Comparison of ENCODE assay signal across 9 cellular contexts in the genomic region with DNA sequence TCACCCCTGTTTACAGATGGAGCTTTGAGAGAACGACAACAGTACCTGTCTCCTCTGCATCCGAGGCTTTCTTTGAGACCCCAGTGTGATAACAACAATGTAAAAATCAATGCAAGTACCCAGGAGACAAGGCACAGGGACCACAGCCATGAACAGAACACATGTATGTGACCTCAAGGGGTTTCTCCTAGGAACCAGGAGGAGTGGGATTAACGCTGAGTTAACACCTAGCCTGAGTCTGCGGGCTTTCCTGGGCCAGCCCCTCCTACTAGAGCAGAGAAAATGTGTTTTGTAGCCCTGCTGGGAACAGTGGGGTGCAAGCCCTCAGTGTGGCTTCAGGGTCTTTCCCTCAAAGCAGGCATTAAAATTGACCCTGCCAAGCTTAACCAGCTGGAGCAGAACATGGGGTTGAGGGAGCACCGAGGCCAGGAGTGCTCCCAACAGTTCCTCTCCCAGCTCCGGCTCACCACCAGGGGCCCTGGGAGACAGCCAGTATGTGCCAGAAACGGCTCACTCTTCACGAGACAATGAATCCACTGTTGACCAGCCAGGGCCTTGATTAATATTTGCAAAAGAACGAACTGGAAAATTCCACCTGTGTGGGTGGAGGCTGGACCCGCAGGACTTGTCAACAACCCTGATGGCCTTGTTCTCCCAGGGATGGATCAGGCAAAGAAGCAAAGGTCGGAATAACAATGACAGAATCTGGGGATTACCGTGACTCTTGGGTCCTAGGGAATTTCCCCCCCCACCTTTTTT. TPM values are rescaled to one million over a fixed set of nuclear protein-coding genes. Genes with fewer than 3 reads are reported as not detected.
DNase-seq lines count a peak whose midpoint lies in the region; ATAC-seq, FAIRE-seq and TF ChIP-seq lines count a peak whose summit lies in the region.
"Had no signal": no experiment of that assay in that cellular context is flagged by ENCODE, and none has a peak within 500 bp of the region (broad histone marks: within the 10 kb centered on the region; RNA-seq: fewer than 3 reads in every experiment).

No MANE protein-coding gene starts in this region.

- H3K36me3 ChIP-seq in KOPT-K1 (ENCODE audit: insufficient read depth, low read length) (no peaks in the 10 kb centered on the region), HepG2 (replicated peaks in 1 of 2; ENCODE audit: control insufficient read depth in 1 of 2, insufficient read depth in 2 of 2, low read length in 2 of 2) (peaks cover 11 to 29% of the 10 kb centered on the region in 2 experiments), SK-N-SH (replicated peaks in 1 of 2; ENCODE audit: control insufficient read depth in 1 of 2, insufficient read depth in 2 of 2, low read length in 1 of 2) (no peaks in the 10 kb centered on the region)

- peak; percentile 99 for FAIRE-seq in HepG2 (lab: Jason Lieb, UNC)

- intact Hi-C loops in HepG2 (cut with micrococcal nuclease; ENCODE audit: unreplicated experiment): loop anchor here (2.0 to 5.0 kb wide), 3 partner anchors 35 to 48 kb away; partner anchors contain the start of gene SELENOK

- BruUV-seq in HepG2 (replicated peaks; lab: Mats Ljungman, UMichigan): no TSS peak

- H3K9ac ChIP-seq in HepG2 (ENCODE audit: insufficient read depth, low read depth, low read length): peak overlapping the region; percentile 80
- no peak overlapping the region for H3K9ac ChIP-seq in SK-N-SH

- H2AFZ ChIP-seq in HepG2 (ENCODE audit: low read length): no peak overlapping the region
- no peak overlapping the region for H2AFZ ChIP-seq in SK-N-SH (ENCODE audit: low read depth)

- no peaks in the 10 kb centered on the region for H4K20me1 ChIP-seq in HepG2 (ENCODE audit: insufficient read depth, low read length)
- H4K20me1 ChIP-seq in SK-N-SH (ENCODE audit: insufficient read depth): no peaks in the 10 kb centered on the region

- in situ Hi-C loops in HepG2 (cut with HindIII; ENCODE audit: extremely low pct_ligation_motif_present, low pct_unique_long_range_greater_than_20kb): no loop called here

- POLR2A ChIA-PET in HepG2 (lab: Yijun Ruan, JAX): interaction anchor here (0.6 to 6.5 kb wide), 9 partner anchors 11 to 364 kb away, joined by 3 to 156 read pairs (median 9); partner anchors contain the start of gene SELENOK
- POLR2A ChIA-PET in SK-N-SH (lab: Yijun Ruan, JAX): interaction anchor here (0.5 to 0.6 kb wide), 2 partner anchors 10 to 462 kb away, joined by 3 read pairs; no protein-coding TSS in a partner anchor
- POLR2A ChIA-PET in GM10248 (lab: Yijun Ruan, JAX): no interaction called here

- H3K4me3 ChIP-seq in AG09309 (ENCODE audit: control insufficient read depth, low read depth, low read length): no peak overlapping the region
- H3K4me3 ChIP-seq in HepG2 (replicated peaks in 1 of 3; ENCODE audit: insufficient read depth in 1 of 3, low read depth in 2 of 3, low read length in 3 of 3): peak overlapping the region; percentile 12 to 92 (median 40); a peak in 5 of 6 replicates
- H3K4me3 ChIP-seq in SK-N-SH (ENCODE audit: low read depth in 2 of 2, low read length in 1 of 2): no peak overlapping the region

- H3K9me2 ChIP-seq in SK-N-SH: no peaks in the 10 kb centered on the region

- H3K4me1 ChIP-seq in HepG2 (ENCODE audit: insufficient read depth, low read length) (peaks cover 73% of the 10 kb centered on the region), SK-N-SH (ENCODE audit: control insufficient read depth in 1 of 2, insufficient read depth in 2 of 2, low read depth in 1 of 2, low read length in 1 of 2) (peaks cover 0 to 18% of the 10 kb centered on the region in 2 experiments; a peak in 1 of 4 replicates)

- CTCF ChIA-PET in HepG2 (lab: Yijun Ruan, JAX; ENCODE audit: low intra/inter-chr PET ratio, low total read pairs) (interaction anchor here (0.6 kb wide), 1 partner anchor 22 kb away, joined by 3 read pairs; no protein-coding TSS in a partner anchor), SK-N-SH (lab: Yijun Ruan, JAX) (no interaction called here), GM10248 (lab: Yijun Ruan, JAX) (no interaction called here)

- H3K9me3 ChIP-seq in KOPT-K1 (ENCODE audit: insufficient read depth, low read length, poor library complexity, severe bottlenecking) (no peaks in the 10 kb centered on the region), HepG2 (ENCODE audit: low read length) (no peaks in the 10 kb centered on the region), SK-N-SH (no peaks in the 10 kb centered on the region)

- TF ChIP-seq RAD21 in HepG2 (CRISPR knock-in tag; IDR thresholded peaks at IDR 0.05): peak; percentile 64
- TF ChIP-seq RAD21 in SK-N-SH (IDR thresholded peaks at IDR 0.05; ENCODE audit: low read length): no peak

- no peak for DNase-seq in AG09309 (ENCODE audit: low read depth)
- peak; percentile 58 to 86 for DNase-seq in cerebellar nuclear complex (lab: John Stamatoyannopoulos, UW)
- DNase-seq in HepG2 (ENCODE audit: low spot score): peak; percentile 100
- DNase-seq in SK-N-SH: no peak
- no peak for DNase-seq in GM10248 (ENCODE audit: extremely low spot score)
- DNase-seq: T1000 had no signal

- peak in 1 of 2 experiments; percentile 98; a peak in 2 of 4 replicates for TF ChIP-seq EP300 in HepG2 (IDR thresholded peaks at IDR 0.05; ENCODE audit: low read depth in 2 of 2, low read length in 2 of 2)
- peak; percentile 81; the same call in 1 of the 2 replicates for TF ChIP-seq EP300 in HepG2 (CRISPR knock-in tag; IDR thresholded peaks at IDR 0.05; ENCODE audit: borderline replicate concordance)
- no peak for TF ChIP-seq EP300 in SK-N-SH (IDR thresholded peaks at IDR 0.05; ENCODE audit: borderline replicate concordance in 1 of 2, low read depth in 1 of 2, low read length in 1 of 2)

- no peaks in the 10 kb centered on the region; a peak in 1 of 5 replicates for H3K27me3 ChIP-seq in HepG2 (ENCODE audit: control insufficient read depth in 1 of 2, insufficient read depth in 2 of 2, low read length in 2 of 2)
- peaks cover 30% of the 10 kb centered on the region for H3K27me3 ChIP-seq in SK-N-SH (ENCODE audit: insufficient read depth)

- ATAC-seq in HepG2 (peak; percentile 72), GM18868 (IDR thresholded peaks at IDR 0.05; ENCODE audit: unreplicated experiment) (no peak), GM19455 (IDR thresholded peaks at IDR 0.05; ENCODE audit: unreplicated experiment) (no peak)

- TF ChIP-seq POLR2A in HepG2 (IDR thresholded peaks at IDR 0.05; ENCODE audit: insufficient read depth in 1 of 2, low read depth in 2 of 2, low read length in 2 of 2): peak in 1 of 2 experiments; percentile 45; a peak in 2 of 4 replicates

- H3K27ac ChIP-seq in KOPT-K1 (ENCODE audit: low read depth, low read length, poor library complexity, severe bottlenecking) (peak overlapping the region; percentile 64), HepG2 (ENCODE audit: extremely low read length, insufficient read depth, low read length) (peak overlapping the region; percentile 98), SK-N-SH (ENCODE audit: low read depth in 2 of 2, low read length in 1 of 2) (no peak overlapping the region)

- no peaks in the 10 kb centered on the region for H3F3A ChIP-seq in SK-N-SH (replicated peaks; ENCODE audit: insufficient read depth)

- TF ChIP-seq CTCF in AG09309 (IDR thresholded peaks at IDR 0.05; ENCODE audit: control insufficient read depth, insufficient read depth, low read depth, low read length, missing control alignments) (peak; percentile 12), HepG2 (CRISPR knock-in tag; IDR thresholded peaks at IDR 0.05) (peak; percentile 70), SK-N-SH (IDR thresholded peaks at IDR 0.05) (no peak), GM10248 (IDR thresholded peaks at IDR 0.05; ENCODE audit: control extremely low read depth, extremely low read depth, low read depth, missing control alignments) (no peak)

- WGBS in HepG2 (ENCODE audit: low lambda C conversion rate): 7% methylated on average over 7 of the region's 12 CpGs
- WGBS in SK-N-SH (ENCODE audit: low lambda C conversion rate): 74% methylated on average over 11 of the region's 12 CpGs

- H3K4me2 ChIP-seq in HepG2 (ENCODE audit: low read depth, low read length): peak overlapping the region; percentile 98
- H3K4me2 ChIP-seq in SK-N-SH: no peak overlapping the region

- H3K79me2 ChIP-seq in HepG2 (ENCODE audit: insufficient read depth, low read length) (peaks cover 81% of the 10 kb centered on the region), SK-N-SH (ENCODE audit: insufficient read depth) (no peaks in the 10 kb centered on the region)

RNA-seq across cellular contexts. Expression of gene CHDH, which starts 3.6 kb away (rescaled TPM):
- 40.4 and 48.9 TPM in 2 replicates for total RNA-seq in HepG2 (2016; rRNA removed; fragmentation: Illumina TruSeq; extraction: Trizol)
- total RNA-seq in HepG2 (2016; cell fraction: cytosol; rRNA removed; fragmentation: Illumina TruSeq; extraction: Trizol; ENCODE audit: low read depth): 3.3 TPM in 2 replicates
- total RNA-seq in HepG2 (2016; cell fraction: insoluble cytoplasmic fraction; rRNA removed; fragmentation: Illumina TruSeq; extraction: Trizol): 41.6 and 47.1 TPM in 2 replicates
- 15.0 and 16.6 TPM in 2 replicates for total RNA-seq in HepG2 (2016; cell fraction: membrane; rRNA removed; fragmentation: Illumina TruSeq; extraction: Trizol)
- total RNA-seq in HepG2 (2016; cell fraction: nucleus; rRNA removed; fragmentation: Illumina TruSeq; extraction: Trizol): 41.0 and 44.5 TPM in 2 replicates
- polyA plus RNA-seq in HepG2 (2011; rRNA removed): 28.1 and 42.9 TPM in 2 replicates
- polyA plus RNA-seq in HepG2 (2011; cell fraction: cytosol; rRNA removed): 23.3 and 24.3 TPM in 2 replicates
- 209 and 246 TPM in 2 replicates for polyA plus RNA-seq in HepG2 (2011; cell fraction: nucleus; rRNA removed)
- polyA plus RNA-seq in HepG2 (2012): 32.6 and 41.1 TPM in 2 replicates
- 2.2 and 2.9 TPM in 2 replicates for polyA plus RNA-seq in HepG2 (2016; cell fraction: cytosol; fragmentation: Illumina TruSeq; extraction: Trizol; ENCODE audit: low read depth)
- 31.8 and 33.2 TPM in 2 replicates for polyA plus RNA-seq in HepG2 (2016; cell fraction: insoluble cytoplasmic fraction; fragmentation: Illumina TruSeq; extraction: Trizol; ENCODE audit: low read depth)
- 7.0 and 8.2 TPM in 2 replicates for polyA plus RNA-seq in HepG2 (2016; cell fraction: membrane; fragmentation: Illumina TruSeq; extraction: Trizol; ENCODE audit: low read depth)
- polyA plus RNA-seq in HepG2 (2016; cell fraction: nucleus; fragmentation: Illumina TruSeq; extraction: Trizol; ENCODE audit: insufficient read depth, low read depth): 89.8 and 92.2 TPM in 2 replicates
- polyA minus RNA-seq in HepG2 (2011; rRNA and poly(A)+ RNA removed; ENCODE audit: low replicate concordance): 3.1 and 28.1 TPM in 2 replicates
- 11.1 and 12.1 TPM in 2 replicates for polyA minus RNA-seq in HepG2 (2011; cell fraction: cytosol; rRNA and poly(A)+ RNA removed)
- polyA minus RNA-seq in HepG2 (2011; cell fraction: nucleus; rRNA and poly(A)+ RNA removed): 32.3 and 32.8 TPM in 2 replicates
- 0.05 and 0.33 TPM in 2 replicates for polyA plus RNA-seq in SK-N-SH (2012; rRNA removed)
- polyA plus RNA-seq in SK-N-SH (2012; cell fraction: cytosol; rRNA removed): 0.04 and 0.16 TPM in 2 replicates
- 0.32 and 2.1 TPM in 2 replicates for polyA plus RNA-seq in SK-N-SH (2012; cell fraction: nucleus; rRNA removed)

RNA-seq across cellular contexts. Expression of gene IL17RB, which starts 3.8 kb away (rescaled TPM):
- total RNA-seq in HepG2 (2016; rRNA removed; fragmentation: Illumina TruSeq; extraction: Trizol): 62.7 and 130 TPM in 2 replicates
- 21.4 and 25.8 TPM in 2 replicates for total RNA-seq in HepG2 (2016; cell fraction: cytosol; rRNA removed; fragmentation: Illumina TruSeq; extraction: Trizol; ENCODE audit: low read depth)
- total RNA-seq in HepG2 (2016; cell fraction: insoluble cytoplasmic fraction; rRNA removed; fragmentation: Illumina TruSeq; extraction: Trizol): 63.1 and 130 TPM in 2 replicates
- total RNA-seq in HepG2 (2016; cell fraction: membrane; rRNA removed; fragmentation: Illumina TruSeq; extraction: Trizol): 31.0 and 36.3 TPM in 2 replicates
- total RNA-seq in HepG2 (2016; cell fraction: nucleus; rRNA removed; fragmentation: Illumina TruSeq; extraction: Trizol): 189 and 216 TPM in 2 replicates
- polyA plus RNA-seq in HepG2 (2011; rRNA removed) (190 and 198 TPM in 2 replicates), SK-N-SH (2012; rRNA removed) (0.10 and 0.16 TPM in 2 replicates)
- polyA plus RNA-seq in HepG2 (2011; cell fraction: cytosol; rRNA removed): 70.3 and 82.3 TPM in 2 replicates
- 671 and 683 TPM in 2 replicates for polyA plus RNA-seq in HepG2 (2011; cell fraction: nucleus; rRNA removed)
- polyA plus RNA-seq in HepG2 (2012): 89.0 and 97.8 TPM in 2 replicates
- polyA plus RNA-seq in HepG2 (2016; cell fraction: cytosol; fragmentation: Illumina TruSeq; extraction: Trizol; ENCODE audit: low read depth): 14.5 and 16.0 TPM in 2 replicates
- polyA plus RNA-seq in HepG2 (2016; cell fraction: insoluble cytoplasmic fraction; fragmentation: Illumina TruSeq; extraction: Trizol; ENCODE audit: low read depth): 72.6 and 77.1 TPM in 2 replicates
- 22.5 and 23.7 TPM in 2 replicates for polyA plus RNA-seq in HepG2 (2016; cell fraction: membrane; fragmentation: Illumina TruSeq; extraction: Trizol; ENCODE audit: low read depth)
- 415 and 421 TPM in 2 replicates for polyA plus RNA-seq in HepG2 (2016; cell fraction: nucleus; fragmentation: Illumina TruSeq; extraction: Trizol; ENCODE audit: insufficient read depth, low read depth)
- polyA minus RNA-seq in HepG2 (2011; rRNA and poly(A)+ RNA removed; ENCODE audit: low replicate concordance): 9.5 and 43.2 TPM in 2 replicates
- 23.4 and 24.0 TPM in 2 replicates for polyA minus RNA-seq in HepG2 (2011; cell fraction: cytosol; rRNA and poly(A)+ RNA removed)
- polyA minus RNA-seq in HepG2 (2011; cell fraction: nucleus; rRNA and poly(A)+ RNA removed): 94.6 and 106 TPM in 2 replicates
- polyA plus RNA-seq in SK-N-SH (2012; cell fraction: cytosol; rRNA removed): 0.03 TPM in 1 of 2 replicates, not detected in the other
- polyA plus RNA-seq in SK-N-SH (2012; cell fraction: nucleus; rRNA removed): 0.44 and 0.50 TPM in 2 replicates

RNA-seq across cellular contexts. Expression of gene ACTR8, which starts 39.3 kb away (rescaled TPM):
- total RNA-seq in HepG2 (2016; rRNA removed; fragmentation: Illumina TruSeq; extraction: Trizol): 29.0 and 38.5 TPM in 2 replicates
- total RNA-seq in HepG2 (2016; cell fraction: cytosol; rRNA removed; fragmentation: Illumina TruSeq; extraction: Trizol; ENCODE audit: low read depth): 5.4 and 7.5 TPM in 2 replicates
- total RNA-seq in HepG2 (2016; cell fraction: insoluble cytoplasmic fraction; rRNA removed; fragmentation: Illumina TruSeq; extraction: Trizol): 33.7 and 39.1 TPM in 2 replicates
- 10.1 and 11.8 TPM in 2 replicates for total RNA-seq in HepG2 (2016; cell fraction: membrane; rRNA removed; fragmentation: Illumina TruSeq; extraction: Trizol)
- 20.8 and 21.7 TPM in 2 replicates for total RNA-seq in HepG2 (2016; cell fraction: nucleus; rRNA removed; fragmentation: Illumina TruSeq; extraction: Trizol)
- polyA plus RNA-seq in HepG2 (2011; rRNA removed) (14.8 and 15.5 TPM in 2 replicates), SK-N-SH (2012; rRNA removed) (17.7 and 23.6 TPM in 2 replicates)
- 9.3 and 13.2 TPM in 2 replicates for polyA plus RNA-seq in HepG2 (2011; cell fraction: cytosol; rRNA removed)
- 19.0 and 21.7 TPM in 2 replicates for polyA plus RNA-seq in HepG2 (2011; cell fraction: nucleus; rRNA removed)
- polyA plus RNA-seq in HepG2 (2012): 17.1 and 18.0 TPM in 2 replicates
- 4.0 and 4.2 TPM in 2 replicates for polyA plus RNA-seq in HepG2 (2016; cell fraction: cytosol; fragmentation: Illumina TruSeq; extraction: Trizol; ENCODE audit: low read depth)
- polyA plus RNA-seq in HepG2 (2016; cell fraction: insoluble cytoplasmic fraction; fragmentation: Illumina TruSeq; extraction: Trizol; ENCODE audit: low read depth): 29.5 and 35.4 TPM in 2 replicates
- polyA plus RNA-seq in HepG2 (2016; cell fraction: membrane; fragmentation: Illumina TruSeq; extraction: Trizol; ENCODE audit: low read depth): 4.2 and 6.6 TPM in 2 replicates
- polyA plus RNA-seq in HepG2 (2016; cell fraction: nucleus; fragmentation: Illumina TruSeq; extraction: Trizol; ENCODE audit: insufficient read depth, low read depth): 37.5 and 42.4 TPM in 2 replicates
- 13.3 and 33.7 TPM in 2 replicates for polyA minus RNA-seq in HepG2 (2011; rRNA and poly(A)+ RNA removed; ENCODE audit: low replicate concordance)
- polyA minus RNA-seq in HepG2 (2011; cell fraction: cytosol; rRNA and poly(A)+ RNA removed): 14.8 and 18.1 TPM in 2 replicates
- polyA minus RNA-seq in HepG2 (2011; cell fraction: nucleus; rRNA and poly(A)+ RNA removed): 29.7 and 44.1 TPM in 2 replicates
- polyA plus RNA-seq in SK-N-SH (2012; cell fraction: cytosol; rRNA removed): 17.5 and 18.5 TPM in 2 replicates
- 24.8 and 33.7 TPM in 2 replicates for polyA plus RNA-seq in SK-N-SH (2012; cell fraction: nucleus; rRNA removed)

RNA-seq across cellular contexts. Expression of gene SELENOK, which starts 49.0 kb away (rescaled TPM):
- 47.5 and 67.0 TPM in 2 replicates for total RNA-seq in HepG2 (2016; rRNA removed; fragmentation: Illumina TruSeq; extraction: Trizol)
- total RNA-seq in HepG2 (2016; cell fraction: cytosol; rRNA removed; fragmentation: Illumina TruSeq; extraction: Trizol; ENCODE audit: low read depth): 98.1 and 99.7 TPM in 2 replicates
- total RNA-seq in HepG2 (2016; cell fraction: insoluble cytoplasmic fraction; rRNA removed; fragmentation: Illumina TruSeq; extraction: Trizol): 50.3 and 68.2 TPM in 2 replicates
- 64.7 and 72.8 TPM in 2 replicates for total RNA-seq in HepG2 (2016; cell fraction: membrane; rRNA removed; fragmentation: Illumina TruSeq; extraction: Trizol)
- 41.7 and 53.7 TPM in 2 replicates for total RNA-seq in HepG2 (2016; cell fraction: nucleus; rRNA removed; fragmentation: Illumina TruSeq; extraction: Trizol)
- 64.6 and 81.0 TPM in 2 replicates for polyA plus RNA-seq in HepG2 (2011; rRNA removed)
- 28.9 and 37.4 TPM in 2 replicates for polyA plus RNA-seq in HepG2 (2011; cell fraction: cytosol; rRNA removed)
- 5.1 and 10.8 TPM in 2 replicates for polyA plus RNA-seq in HepG2 (2011; cell fraction: nucleus; rRNA removed)
- 45.5 and 58.6 TPM in 2 replicates for polyA plus RNA-seq in HepG2 (2012)
- 101 and 116 TPM in 2 replicates for polyA plus RNA-seq in HepG2 (2016; cell fraction: cytosol; fragmentation: Illumina TruSeq; extraction: Trizol; ENCODE audit: low read depth)
- 40.0 and 57.2 TPM in 2 replicates for polyA plus RNA-seq in HepG2 (2016; cell fraction: insoluble cytoplasmic fraction; fragmentation: Illumina TruSeq; extraction: Trizol; ENCODE audit: low read depth)
- 48.1 and 56.1 TPM in 2 replicates for polyA plus RNA-seq in HepG2 (2016; cell fraction: membrane; fragmentation: Illumina TruSeq; extraction: Trizol; ENCODE audit: low read depth)
- 82.5 and 83.8 TPM in 2 replicates for polyA plus RNA-seq in HepG2 (2016; cell fraction: nucleus; fragmentation: Illumina TruSeq; extraction: Trizol; ENCODE audit: insufficient read depth, low read depth)
- 9.2 and 9.5 TPM in 2 replicates for polyA minus RNA-seq in HepG2 (2011; rRNA and poly(A)+ RNA removed; ENCODE audit: low replicate concordance)
- polyA minus RNA-seq in HepG2 (2011; cell fraction: cytosol; rRNA and poly(A)+ RNA removed): 9.1 and 9.7 TPM in 2 replicates
- 10.1 and 11.2 TPM in 2 replicates for polyA minus RNA-seq in HepG2 (2011; cell fraction: nucleus; rRNA and poly(A)+ RNA removed)
- 29.2 and 32.1 TPM in 2 replicates for polyA plus RNA-seq in SK-N-SH (2012; rRNA removed)
- 40.3 and 55.4 TPM in 2 replicates for polyA plus RNA-seq in SK-N-SH (2012; cell fraction: cytosol; rRNA removed)
- polyA plus RNA-seq in SK-N-SH (2012; cell fraction: nucleus; rRNA removed): 10.2 and 16.8 TPM in 2 replicates

Comparison
In these comparisons a context has a peak if more than half of its experiments do, and no peak if none do; other contexts are left out.
1. DNase-seq: peak in cerebellar nuclear complex (2 of 2) and HepG2 (single experiment); none in AG09309 (single experiment), SK-N-SH (single experiment) and GM10248 (single experiment).
2. H3K4me3 ChIP-seq: peak in HepG2 (3 of 3); none in AG09309 (single experiment) and SK-N-SH (0 of 2).
3. CTCF ChIP-seq: peak in AG09309 (single experiment) and HepG2 (single experiment); none in SK-N-SH (single experiment) and GM10248 (single experiment).
4. H3K27ac ChIP-seq: peak in KOPT-K1 (single experiment) and HepG2 (single experiment); none in SK-N-SH (0 of 2).
5. RNA of gene IL17RB, which starts 3.8 kb away (polyA plus RNA-seq): 14.5 to 683 TPM in HepG2; 0.03 to 0.50 TPM in SK-N-SH; every median in the first group is over 10 times any median in the second.